Comparison of ENCODE assay signal across 17 cellular contexts in the genomic region with DNA sequence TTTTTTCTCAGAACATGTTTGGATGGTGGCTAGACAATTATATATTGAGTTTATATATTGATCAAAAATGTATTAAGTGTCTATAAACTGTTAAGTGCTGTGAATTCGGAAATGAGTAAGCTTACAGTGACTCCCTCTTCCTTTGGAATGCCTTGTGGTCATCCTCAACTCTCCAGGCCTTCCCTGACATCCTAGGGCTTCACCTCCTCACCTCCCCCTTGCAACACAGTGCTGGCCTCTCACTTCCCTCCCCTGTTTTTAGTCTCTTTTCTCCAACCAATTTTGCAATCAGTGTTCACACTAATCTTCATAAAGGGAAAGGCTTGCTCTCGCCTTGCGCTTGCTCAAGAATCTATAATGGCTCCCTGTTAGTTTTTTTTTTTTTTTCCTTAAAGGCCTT.
DNase-seq lines count a peak whose midpoint lies in the region; ATAC-seq and TF ChIP-seq lines count a peak whose summit lies in the region.
"Had no signal": no experiment of that assay in that cellular context is flagged by ENCODE, and none has a peak within 500 bp of the region (broad histone marks: within the 10 kb centered on the region; RNA-seq: fewer than 3 reads in every experiment).

No MANE protein-coding gene starts in this region.

- no peak overlapping the region for H3K4me3 ChIP-seq in PC-3 (ENCODE audit: low read length)

- DNase-seq in EL (peak; percentile 22), M059J (ENCODE audit: low read depth) (peak; percentile 51), PC-3 (peak; percentile 2), iris pigment epithelial cell (ENCODE audit: low read depth) (peak; percentile 37), natural killer cell (no peak), immature natural killer cell (no peak)
- DNase-seq: ACHN; C1 segment of cervical spinal cord; Calu3; CD4-positive, alpha-beta T cell; DMS 273 treated with DMSO at 0.1 percent for 48 hours; GDM1 had no signal

- H3K36me3 ChIP-seq in PC-3 (ENCODE audit: low read depth, low read length): no peaks in the 10 kb centered on the region

- H3K9me3 ChIP-seq in PC-3 (ENCODE audit: low read length): no peaks in the 10 kb centered on the region

- POLR2A ChIA-PET in PC-3 (lab: Charles Lee; ENCODE audit: unreplicated experiment): no interaction called here

- H3K9me2 ChIP-seq in PC-3 (replicated peaks; ENCODE audit: low read length): no peaks in the 10 kb centered on the region

- no peak overlapping the region for H3K4me2 ChIP-seq in PC-3 (ENCODE audit: low read length)

- no peaks in the 10 kb centered on the region for H4K20me1 ChIP-seq in PC-3 (ENCODE audit: low read length)

- CTCF ChIA-PET in PC-3 (lab: Charles Lee): no interaction called here

- H2AFZ ChIP-seq in PC-3 (ENCODE audit: low read length): no peak overlapping the region

- BruUV-seq in PC-3 (replicated peaks; lab: Mats Ljungman, UMichigan): no TSS peak

- H3K36me3 Mint-ChIP-seq in natural killer cell: no peaks in the 10 kb centered on the region
- H3K36me3 Mint-ChIP-seq in immature natural killer cell: no peaks in the 10 kb centered on the region
- H3K36me3 Mint-ChIP-seq: IgD-negative memory B cell had no signal

- H3K9ac ChIP-seq in PC-3 (ENCODE audit: low read length): no peak overlapping the region

- H3K27me3 Mint-ChIP-seq in natural killer cell (ENCODE audit: low read depth in 2 of 2) (peaks cover 0 to 3% of the 10 kb centered on the region in 2 donors), immature natural killer cell (ENCODE audit: low read depth in 3 of 3) (peaks cover 0 to 4% (median 0%) of the 10 kb centered on the region in 3 donors)
- H3K27me3 Mint-ChIP-seq: B cell; CD4-positive, alpha-beta T cell had no signal

- H3K27ac ChIP-seq in PC-3 (ENCODE audit: low read length): no peak overlapping the region

- no peaks in the 10 kb centered on the region for H3K79me2 ChIP-seq in PC-3 (ENCODE audit: low read length)

- intact Hi-C loops in PC-3 (cut with micrococcal nuclease): no loop called here
- intact Hi-C loops in natural killer cell (cut with micrococcal nuclease): no loop called here

- H3K27ac Mint-ChIP-seq in natural killer cell: no peak overlapping the region
- H3K27ac Mint-ChIP-seq in immature natural killer cell: no peak overlapping the region
- H3K27ac Mint-ChIP-seq: B cell; CD4-positive, alpha-beta T cell had no signal

- H3F3A ChIP-seq in PC-3 (ENCODE audit: low read length, unreplicated experiment): no peaks in the 10 kb centered on the region

- ATAC-seq in PC-3 (no peak), GM18867 (IDR thresholded peaks at IDR 0.05; ENCODE audit: unreplicated experiment) (no peak), natural killer cell (no peak), HG03521 (IDR thresholded peaks at IDR 0.05; ENCODE audit: unreplicated experiment) (no peak)
- ATAC-seq: HCT116 had no signal

- no peaks in the 10 kb centered on the region for H3K9me3 Mint-ChIP-seq in natural killer cell
- peaks cover 0 to 1% (median 0%) of the 10 kb centered on the region in 6 donors for H3K9me3 Mint-ChIP-seq in immature natural killer cell

- TF ChIP-seq CTCF in PC-3 (conservative IDR thresholded peaks at IDR 0.05; ENCODE audit: low read depth, low read length) (no peak), natural killer cell (IDR thresholded peaks at IDR 0.05) (no peak)

- H3K4me3 Mint-ChIP-seq in natural killer cell (no peak overlapping the region), immature natural killer cell (no peak overlapping the region)
- H3K4me3 Mint-ChIP-seq: B cell; CD4-positive, alpha-beta T cell had no signal

- H3K27me3 ChIP-seq in PC-3 (ENCODE audit: low read length): no peaks in the 10 kb centered on the region

- H3K4me1 ChIP-seq in PC-3 (ENCODE audit: insufficient read depth, low read length): no peaks in the 10 kb centered on the region

- peaks cover 6 to 7% of the 10 kb centered on the region in 2 donors for H3K4me1 Mint-ChIP-seq in natural killer cell
- H3K4me1 Mint-ChIP-seq in immature natural killer cell: peaks cover 4 to 7% of the 10 kb centered on the region in 2 donors
- H3K4me1 Mint-ChIP-seq: B cell, IgD-negative memory B cell had no signal

Comparison
In these comparisons a context has a peak if more than half of its experiments do, and no peak if none do; other contexts are left out.
1. DNase-seq: peak in EL (single experiment), M059J (single experiment), PC-3 (single experiment) and iris pigment epithelial cell (single experiment); none in natural killer cell (single experiment) and immature natural killer cell (0 of 3).